ENCODE assay signal across 8 cellular contexts in genomic region chr3:56923546-56924224, GRCh38.
DNase-seq lines count a peak whose midpoint lies in the region; ATAC-seq and TF ChIP-seq lines count a peak whose summit lies in the region.

No MANE protein-coding gene starts in this region.

- no peaks in the 10 kb centered on the region for H3K27me3 ChIP-seq in foreskin keratinocyte
- no peaks in the 10 kb centered on the region for H3K27me3 ChIP-seq in skeletal muscle satellite cell (ENCODE audit: control insufficient read depth, insufficient read depth, low read length)

- no peak overlapping the region for H3K4me3 ChIP-seq in skeletal muscle satellite cell (ENCODE audit: low read length)

- H3K27ac ChIP-seq in foreskin keratinocyte, result peak overlapping the region; percentile 2

- H3K4me2 ChIP-seq in skeletal muscle satellite cell (ENCODE audit: low read length), result peak overlapping the region; percentile 20

- ATAC-seq in foreskin keratinocyte, result peak; percentile 55

- no peak for TF ChIP-seq CTCF in foreskin keratinocyte (conservative IDR thresholded peaks at IDR 0.05)

- no peaks in the 10 kb centered on the region for H3K36me3 ChIP-seq in skeletal muscle satellite cell (ENCODE audit: insufficient read depth, low read length)

- no peaks in the 10 kb centered on the region for H3K9me3 ChIP-seq in skeletal muscle satellite cell (replicated peaks; ENCODE audit: low read length)

- peak; percentile 24 to 41 for DNase-seq in activated CD4-positive, alpha-beta T cell treated with anti-CD3 and anti-CD28 coated beads for 4 hours
- DNase-seq in activated CD4-positive, alpha-beta T cell treated with anti-CD3 and anti-CD28 coated beads for 1 hour, result no peak
- DNase-seq in activated CD4-positive, alpha-beta T cell treated with anti-CD3 and anti-CD28 coated beads, Interleukin-2, amount 50 U/mL, for 1 hour, result peak; percentile 35
- DNase-seq in foreskin keratinocyte (peak; percentile 41 to 63), RKO (ENCODE audit: low spot score) (no peak), HuH-7.5 (ENCODE audit: low spot score) (no peak), amygdala (lab: John Stamatoyannopoulos, UW) (no peak)

- peaks cover 32% of the 10 kb centered on the region for H3K4me1 ChIP-seq in foreskin keratinocyte
- peaks cover 16% of the 10 kb centered on the region for H3K4me1 ChIP-seq in skeletal muscle satellite cell (ENCODE audit: control insufficient read depth, insufficient read depth, low read length)

- H3K9ac ChIP-seq in skeletal muscle satellite cell (ENCODE audit: low read depth, low read length), result no peak overlapping the region

Comparison
In these comparisons a context has a peak if more than half of its experiments do, and no peak if none do; other contexts are left out.
1. DNase-seq: peak in activated CD4-positive, alpha-beta T cell treated with anti-CD3 and anti-CD28 coated beads for 4 hours (2 of 2), activated CD4-positive, alpha-beta T cell treated with anti-CD3 and anti-CD28 coated beads, Interleukin-2, amount 50 U/mL, for 1 hour (single experiment) and foreskin keratinocyte (2 of 2); none in activated CD4-positive, alpha-beta T cell treated with anti-CD3 and anti-CD28 coated beads for 1 hour (single experiment), RKO (single experiment), HuH-7.5 (single experiment) and amygdala (0 of 56).